Comparison of ENCODE assay signal across 8 cellular contexts in the genomic region with DNA sequence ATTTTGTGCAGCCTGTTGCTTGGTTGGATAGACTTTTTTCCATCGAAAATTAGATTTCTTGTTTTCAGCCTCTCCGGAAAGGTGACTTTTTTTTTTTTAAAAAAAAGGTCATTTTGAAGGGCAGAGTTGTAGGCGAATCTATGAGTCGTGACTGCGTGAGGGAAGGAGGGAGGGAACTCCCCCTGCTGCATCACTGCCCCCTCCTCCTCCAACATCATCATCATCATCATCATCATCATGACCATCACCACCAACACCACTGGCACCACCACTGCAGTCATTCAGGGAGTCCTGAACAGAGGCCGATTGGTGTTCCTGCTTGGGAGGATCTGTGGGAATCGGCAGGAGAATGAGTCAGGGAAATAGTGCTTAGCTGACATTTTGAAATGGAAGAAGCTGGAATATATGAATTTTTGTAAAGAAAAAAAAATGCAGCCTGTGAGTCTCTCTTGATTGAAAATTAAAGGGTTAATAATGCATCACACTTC. TPM values are rescaled to one million over a fixed set of nuclear protein-coding genes. Genes with fewer than 3 reads are reported as not detected.
DNase-seq lines count a peak whose midpoint lies in the region; ATAC-seq, FAIRE-seq and TF ChIP-seq lines count a peak whose summit lies in the region.

No MANE protein-coding gene starts in this region.

- H3K27me3 Mint-ChIP-seq in activated naive CD4-positive, alpha-beta T cell treated with anti-CD3 and anti-CD28 coated beads, Interleukin-2, amount 10 ng/mL, durations not matched to agents 7 days and 5 days: peaks cover 28% of the 10 kb centered on the region

- peak overlapping the region; percentile 73 for H3K4me3 Mint-ChIP-seq in activated naive CD4-positive, alpha-beta T cell treated with anti-CD3 and anti-CD28 coated beads, Interleukin-2, amount 10 ng/mL, durations not matched to agents 7 days and 5 days

- intact Hi-C loops in heart left ventricle (cut with DNase I): loop anchor here in 7 of 10 donors (2.0 to 10.0 kb wide), 18 partner anchors 65 to 503 kb away; no protein-coding TSS in a partner anchor
- intact Hi-C loops in cardiac septum (cut with DNase I): loop anchor here (2.0 to 5.0 kb wide), 4 partner anchors 270 to 500 kb away; no protein-coding TSS in a partner anchor

- peak overlapping the region; percentile 83 to 98 (median 94) for H3K27ac ChIP-seq in heart left ventricle
- peak overlapping the region; percentile 95 for H3K27ac ChIP-seq in hepatocyte
- peak overlapping the region; percentile 92 to 99 for H3K27ac ChIP-seq in small intestine (ENCODE audit: low read depth in 1 of 2, low read length in 1 of 2)

- H3K79me2 ChIP-seq in hepatocyte: peaks cover 58% of the 10 kb centered on the region

- no peak for TF ChIP-seq CTCF in heart left ventricle (IDR thresholded peaks at IDR 0.05)
- no peak for TF ChIP-seq CTCF in hepatocyte (IDR thresholded peaks at IDR 0.05; ENCODE audit: poor library complexity)

- peaks cover 0 to 9% (median 0%) of the 10 kb centered on the region in 9 donors for H3K27me3 ChIP-seq in heart left ventricle
- H3K27me3 ChIP-seq in hepatocyte: no peaks in the 10 kb centered on the region
- H3K27me3 ChIP-seq in small intestine (ENCODE audit: control insufficient read depth in 2 of 2, insufficient read depth in 2 of 2, low read length in 2 of 2): no peaks in the 10 kb centered on the region

- H4K20me1 ChIP-seq in hepatocyte (ENCODE audit: insufficient read depth, poor library complexity, severe bottlenecking): peaks cover 6% of the 10 kb centered on the region

- H3K9me3 ChIP-seq in heart left ventricle (no peaks in the 10 kb centered on the region), hepatocyte (ENCODE audit: low read depth) (no peaks in the 10 kb centered on the region), small intestine (ENCODE audit: control insufficient read depth, low read depth) (no peaks in the 10 kb centered on the region)

- peaks cover 4% of the 10 kb centered on the region for H3K36me3 Mint-ChIP-seq in activated naive CD4-positive, alpha-beta T cell treated with anti-CD3 and anti-CD28 coated beads, Interleukin-2, amount 10 ng/mL, durations not matched to agents 7 days and 5 days

- H3K4me1 Mint-ChIP-seq in activated naive CD4-positive, alpha-beta T cell treated with anti-CD3 and anti-CD28 coated beads, Interleukin-2, amount 10 ng/mL, durations not matched to agents 7 days and 5 days: peaks cover 32% of the 10 kb centered on the region

- FAIRE-seq in small intestine (lab: Jason Lieb, UNC): no peak

- H3K4me3 ChIP-seq in heart left ventricle (peak overlapping the region; percentile 72 to 95 (median 88)), hepatocyte (peak overlapping the region; percentile 92), small intestine (ENCODE audit: low read depth in 1 of 2, low read length in 2 of 2) (peak overlapping the region; percentile 81 to 97)

- no peaks in the 10 kb centered on the region for H3K9me2 ChIP-seq in hepatocyte (replicated peaks; ENCODE audit: insufficient read depth)

- ATAC-seq in heart left ventricle: peak in 2 of 4 donors; percentile 13 to 36

- H3K36me3 ChIP-seq in heart left ventricle (peaks cover 0 to 18% (median 14%) of the 10 kb centered on the region in 9 donors), hepatocyte (replicated peaks; ENCODE audit: insufficient read depth, low read depth) (no peaks in the 10 kb centered on the region), small intestine (ENCODE audit: control insufficient read depth in 2 of 2, insufficient read depth in 2 of 2, low read length in 2 of 2) (peaks cover 0 to 10% of the 10 kb centered on the region in 2 donors)

- DNase-seq in heart left ventricle (peak in 3 of 5 donors; percentile 34 to 64 (median 40)), cardiac septum (ENCODE audit: low spot score) (no peak), hepatocyte (ENCODE audit: low spot score) (no peak), small intestine (no peak), ecto neural progenitor cell (ENCODE audit: low spot score) (no peak), islet precursor cell (no peak), DMS 273 (lab: John Stamatoyannopoulos, UW; ENCODE audit: unreplicated experiment) (no peak)
- no peak for DNase-seq in activated naive CD4-positive, alpha-beta T cell treated with anti-CD3 and anti-CD28 coated beads, Interleukin-2, amount 10 ng/mL, durations not matched to agents 7 days and 5 days

- WGBS in heart left ventricle, 4 donors: 19 to 46% (median 32%) methylated on average over 7 of the region's 7 CpGs
- WGBS in hepatocyte (ENCODE audit: low lambda C conversion rate, missing lambda C conversion rate): 13% methylated on average over 7 of the region's 7 CpGs
- WGBS in small intestine, 3 donors: 13 to 36% (median 31%) methylated on average over 7 of the region's 7 CpGs

- H3K4me2 ChIP-seq in hepatocyte: peak overlapping the region; percentile 74

- no peak overlapping the region for H3K27ac Mint-ChIP-seq in activated naive CD4-positive, alpha-beta T cell treated with anti-CD3 and anti-CD28 coated beads, Interleukin-2, amount 10 ng/mL, durations not matched to agents 7 days and 5 days

- H3K4me1 ChIP-seq in heart left ventricle: peaks cover 0 to 66% (median 35%) of the 10 kb centered on the region in 12 donors
- H3K4me1 ChIP-seq in hepatocyte (ENCODE audit: insufficient read depth): peaks cover 19% of the 10 kb centered on the region
- H3K4me1 ChIP-seq in small intestine (ENCODE audit: control insufficient read depth in 2 of 2, insufficient read depth in 1 of 2, low read depth in 1 of 2, low read length in 1 of 2): peaks cover 2 to 5% of the 10 kb centered on the region in 2 donors

- CTCF ChIA-PET in activated naive CD4-positive, alpha-beta T cell treated with anti-CD3 and anti-CD28 coated beads, Interleukin-2, amount 10 ng/mL, durations not matched to agents 7 days and 5 days (lab: Charles Lee): interaction anchor here (0.6 to 2.5 kb wide), 3 partner anchors 42 to 504 kb away, joined by 3 to 8 read pairs (median 3); no protein-coding TSS in a partner anchor

- peak overlapping the region; percentile 20 for H2AFZ ChIP-seq in hepatocyte

- peak in 1 of 2 donors; percentile 49 for TF ChIP-seq POLR2A in heart left ventricle (IDR thresholded peaks at IDR 0.05)

- no peaks in the 10 kb centered on the region for H3K9me3 Mint-ChIP-seq in activated naive CD4-positive, alpha-beta T cell treated with anti-CD3 and anti-CD28 coated beads, Interleukin-2, amount 10 ng/mL, durations not matched to agents 7 days and 5 days

RNA-seq across cellular contexts. Expression of a gene that starts 1.2 kb away (rescaled TPM):
- total RNA-seq in heart left ventricle: 100 to 1,000 TPM; 245 to 640 (median 339) TPM
- polyA plus RNA-seq in heart left ventricle: 100 to 1,000 TPM; 165 to 372 TPM
- total RNA-seq in cardiac septum: 256 TPM
- total RNA-seq in hepatocyte: 362 and 379 TPM in 2 replicates
- 123 and 128 TPM in 2 replicates for polyA plus RNA-seq in hepatocyte
- 100 to 1,000 TPM; 216 to 240 (median 238) TPM for polyA plus RNA-seq in small intestine

Comparison
In these comparisons a context has a peak if more than half of its experiments do, and no peak if none do; other contexts are left out.
1. DNase-seq: peak in heart left ventricle (3 of 5); none in cardiac septum (single experiment), activated naive CD4-positive, alpha-beta T cell treated with anti-CD3 and anti-CD28 coated beads, Interleukin-2, amount 10 ng/mL, durations not matched to agents 7 days and 5 days (single experiment), hepatocyte (single experiment), small intestine (single experiment), ecto neural progenitor cell (single experiment), islet precursor cell (single experiment) and DMS 273 (single experiment).
2. Peak in every context shown above with its lines, with median percentiles within 50 percentile points of each other: H3K27ac ChIP-seq and H3K4me3 ChIP-seq.